Comparison of ENCODE assay signal across 23 cellular contexts in genomic region chr1:56370513-56370912, GRCh38.
"Had no signal": no experiment of that assay in that cellular context is flagged by ENCODE, and none has a peak within 500 bp of the region (broad histone marks: within the 10 kb centered on the region; RNA-seq: fewer than 3 reads in every experiment).

No MANE protein-coding gene starts in this region.

- H3K4me1 ChIP-seq: Peyer's patch, SJCRH30 had no signal

- DNase-seq: activated CD4-positive, alpha-beta T cell treated with anti-CD3 and anti-CD28 coated beads for 4 hours; activated CD8-positive, alpha-beta memory T cell treated with anti-CD3 and anti-CD28 coated beads, Interleukin-2, amount 50 U/mL, for 4 hours; activated CD8-positive, alpha-beta T cell treated with anti-CD3 and anti-CD28 coated beads for 36 hours; activated gamma-delta T cell treated with Interleukin-2 at 50 U/mL for 16 hours; activated naive CD4-positive, alpha-beta T cell treated with anti-CD3 and anti-CD28 coated beads, Interleukin-2, amount 10 ng/mL, durations not matched to agents 7 days and 5 days; activated naive CD8-positive, alpha-beta T cell treated with anti-CD3 and anti-CD28 coated beads for 36 hours; activated T-cell treated with anti-CD3 and anti-CD28 coated beads, Interleukin-2, amount 50 U/mL, for 72 hours; anterior cingulate cortex; MG63; MV-4-11; NCI-H1092 treated with DMSO at 0.1 percent for 48 hours; NCI-H1417 treated with DMSO at 0.1 percent for 48 hours; NCI-H1694 treated with DMSO at 0.1 percent for 48 hours; NCI-H2029 treated with DMSO at 0.1 percent for 48 hours; NCI-H226; NK-92 treated with Interleukin-12 subunit alpha and Interleukin-12 subunit beta, amount 100 ng/mL, for 24 hours; Peyer's patch; Right ventricle myocardium superior; SJCRH30; SK-N-SH; T-helper 1 cell had no signal

- H3K36me3 ChIP-seq: MG63, Peyer's patch, SJCRH30 had no signal

- H3K27ac ChIP-seq: Peyer's patch, RWPE1, SJCRH30 had no signal

- ATAC-seq: activated CD4-positive, CD25-positive, alpha-beta regulatory T cell treated with anti-CD3 and anti-CD28 coated beads, Interleukin-2, amount 50 U/mL, for 24 hours; activated CD8-positive, alpha-beta T cell treated with anti-CD3 and anti-CD28 coated beads for 36 hours; activated T-cell treated with anti-CD3 and anti-CD28 coated beads, Interleukin-2, amount 50 U/mL, for 72 hours had no signal

- H3K9ac ChIP-seq: SK-N-SH had no signal

- H3K27me3 ChIP-seq: MG63, Peyer's patch, SJCRH30 had no signal

- H3K4me3 ChIP-seq: MG63, Peyer's patch, SJCRH30 had no signal

- H3K9me3 ChIP-seq: MG63, Peyer's patch, SJCRH30, SK-N-SH had no signal
